Comparison of ENCODE assay signal across 14 cellular contexts in genomic region chr3:153246805-153247204, GRCh38.
DNase-seq lines count a peak whose midpoint lies in the region; ATAC-seq, FAIRE-seq and TF ChIP-seq lines count a peak whose summit lies in the region.
"Had no signal": no experiment of that assay in that cellular context is flagged by ENCODE, and none has a peak within 500 bp of the region (broad histone marks: within the 10 kb centered on the region; RNA-seq: fewer than 3 reads in every experiment).

No MANE protein-coding gene starts in this region.

- DNase-seq in natural killer cell (no peak), cardiac fibroblast (ENCODE audit: low read depth in 2 of 2) (peak; percentile 59 to 60), lower lobe of right lung (no peak), kidney (no peak)
- no peak for DNase-seq in natural killer cell treated with Interleukin-12 subunit alpha and Interleukin-12 subunit beta and Interleukin-15 and Interleukin-18, amount 100 ng/mL, for 72 hours (ENCODE audit: low spot score)
- no peak for DNase-seq in activated naive CD8-positive, alpha-beta T cell treated with anti-CD3 and anti-CD28 coated beads for 36 hours
- no peak for DNase-seq in activated effector memory CD4-positive, alpha-beta T cell treated with anti-CD3 and anti-CD28 coated beads, Interleukin-2, amount 50 U/mL, for 16 hours
- DNase-seq in activated T-cell treated with anti-CD3 and anti-CD28 coated beads, Interleukin-2, amount 50 U/mL, for 72 hours, result no peak
- DNase-seq: activated naive CD8-positive, alpha-beta T cell treated with anti-CD3 and anti-CD28 coated beads, Interleukin-2, amount 50 U/mL, for 24 hours; NCI-H1436; NCI-H82; stimulated activated CD4-positive, alpha-beta T cell treated with anti-CD3 and anti-CD28 coated beads, Interleukin-2, amount 100 ng/mL, for 48 hours; T-helper 9 cell had no signal

- H3K27ac Mint-ChIP-seq in natural killer cell, result peak overlapping the region; percentile 52 to 75
- H3K27ac Mint-ChIP-seq in natural killer cell treated with Interleukin-12 subunit alpha and Interleukin-12 subunit beta and Interleukin-15 and Interleukin-18, amount 100 ng/mL, for 72 hours, result no peak overlapping the region
- no peak overlapping the region for H3K27ac Mint-ChIP-seq in activated naive CD8-positive, alpha-beta T cell treated with anti-CD3 and anti-CD28 coated beads for 36 hours
- no peak overlapping the region for H3K27ac Mint-ChIP-seq in activated T-cell treated with anti-CD3 and anti-CD28 coated beads, Interleukin-2, amount 50 U/mL, for 72 hours
- H3K27ac Mint-ChIP-seq: activated naive CD8-positive, alpha-beta T cell treated with anti-CD3 and anti-CD28 coated beads, Interleukin-2, amount 50 U/mL, for 24 hours; B cell had no signal

- H3K27ac ChIP-seq in lower lobe of right lung, result peak overlapping the region; percentile 56
- no peak overlapping the region for H3K27ac ChIP-seq in kidney (ENCODE audit: low read depth in 2 of 2, low read length in 2 of 2)

- H3K36me3 ChIP-seq in lower lobe of right lung, result no peaks in the 10 kb centered on the region
- H3K36me3 ChIP-seq in kidney (ENCODE audit: control insufficient read depth in 1 of 2, insufficient read depth in 2 of 2, low read length in 2 of 2), result no peaks in the 10 kb centered on the region

- H3K9me3 ChIP-seq in lower lobe of right lung, result peaks cover 4% of the 10 kb centered on the region
- no peaks in the 10 kb centered on the region for H3K9me3 ChIP-seq in kidney (ENCODE audit: control insufficient read depth in 1 of 2, low read length in 2 of 2)

- no peak overlapping the region for H3K4me3 Mint-ChIP-seq in natural killer cell
- no peak overlapping the region for H3K4me3 Mint-ChIP-seq in natural killer cell treated with Interleukin-12 subunit alpha and Interleukin-12 subunit beta and Interleukin-15 and Interleukin-18, amount 100 ng/mL, for 72 hours
- no peak overlapping the region for H3K4me3 Mint-ChIP-seq in activated naive CD8-positive, alpha-beta T cell treated with anti-CD3 and anti-CD28 coated beads for 36 hours
- H3K4me3 Mint-ChIP-seq in activated T-cell treated with anti-CD3 and anti-CD28 coated beads, Interleukin-2, amount 50 U/mL, for 72 hours, result no peak overlapping the region
- H3K4me3 Mint-ChIP-seq: activated naive CD8-positive, alpha-beta T cell treated with anti-CD3 and anti-CD28 coated beads, Interleukin-2, amount 50 U/mL, for 24 hours; B cell had no signal

- peaks cover 6% of the 10 kb centered on the region for H3K36me3 Mint-ChIP-seq in natural killer cell
- no peaks in the 10 kb centered on the region for H3K36me3 Mint-ChIP-seq in natural killer cell treated with Interleukin-12 subunit alpha and Interleukin-12 subunit beta and Interleukin-15 and Interleukin-18, amount 100 ng/mL, for 72 hours
- H3K36me3 Mint-ChIP-seq in activated naive CD8-positive, alpha-beta T cell treated with anti-CD3 and anti-CD28 coated beads for 36 hours, result peaks cover 4% of the 10 kb centered on the region
- peaks cover 0 to 3% of the 10 kb centered on the region in 2 donors for H3K36me3 Mint-ChIP-seq in activated T-cell treated with anti-CD3 and anti-CD28 coated beads, Interleukin-2, amount 50 U/mL, for 72 hours (ENCODE audit: insufficient read depth in 2 of 2)

- intact Hi-C loops in natural killer cell (cut with micrococcal nuclease), result no loop called here
- intact Hi-C loops in lower lobe of right lung (cut with DNase I), result no loop called here
- intact Hi-C loops in kidney (cut with DNase I), result no loop called here

- FAIRE-seq in kidney (lab: Jason Lieb, UNC), result no peak

- H3K4me1 Mint-ChIP-seq in natural killer cell, result peaks cover 68 to 74% of the 10 kb centered on the region in 2 donors
- H3K4me1 Mint-ChIP-seq in natural killer cell treated with Interleukin-12 subunit alpha and Interleukin-12 subunit beta and Interleukin-15 and Interleukin-18, amount 100 ng/mL, for 72 hours (ENCODE audit: low read depth in 2 of 2), result peaks cover 36 to 41% of the 10 kb centered on the region in 2 donors
- H3K4me1 Mint-ChIP-seq in activated naive CD8-positive, alpha-beta T cell treated with anti-CD3 and anti-CD28 coated beads for 36 hours, result peaks cover 11% of the 10 kb centered on the region
- H3K4me1 Mint-ChIP-seq in activated T-cell treated with anti-CD3 and anti-CD28 coated beads, Interleukin-2, amount 50 U/mL, for 72 hours (ENCODE audit: low read depth), result peaks cover 8% of the 10 kb centered on the region

- H3K27me3 ChIP-seq in lower lobe of right lung (ENCODE audit: low read depth), result no peaks in the 10 kb centered on the region

- no peaks in the 10 kb centered on the region for H3K9me3 Mint-ChIP-seq in natural killer cell
- no peaks in the 10 kb centered on the region for H3K9me3 Mint-ChIP-seq in natural killer cell treated with Interleukin-12 subunit alpha and Interleukin-12 subunit beta and Interleukin-15 and Interleukin-18, amount 100 ng/mL, for 72 hours
- H3K9me3 Mint-ChIP-seq in activated naive CD8-positive, alpha-beta T cell treated with anti-CD3 and anti-CD28 coated beads for 36 hours, result peaks cover 2% of the 10 kb centered on the region
- H3K9me3 Mint-ChIP-seq in activated T-cell treated with anti-CD3 and anti-CD28 coated beads, Interleukin-2, amount 50 U/mL, for 72 hours, result peaks cover 3 to 4% of the 10 kb centered on the region in 2 donors

- no peaks in the 10 kb centered on the region for H3K27me3 Mint-ChIP-seq in natural killer cell (ENCODE audit: low read depth in 2 of 2)
- H3K27me3 Mint-ChIP-seq in natural killer cell treated with Interleukin-12 subunit alpha and Interleukin-12 subunit beta and Interleukin-15 and Interleukin-18, amount 100 ng/mL, for 72 hours, result no peaks in the 10 kb centered on the region
- H3K27me3 Mint-ChIP-seq in activated naive CD8-positive, alpha-beta T cell treated with anti-CD3 and anti-CD28 coated beads for 36 hours, result no peaks in the 10 kb centered on the region
- no peaks in the 10 kb centered on the region for H3K27me3 Mint-ChIP-seq in activated T-cell treated with anti-CD3 and anti-CD28 coated beads, Interleukin-2, amount 50 U/mL, for 72 hours (ENCODE audit: low read depth)
- H3K27me3 Mint-ChIP-seq: activated naive CD8-positive, alpha-beta T cell treated with anti-CD3 and anti-CD28 coated beads, Interleukin-2, amount 50 U/mL, for 24 hours had no signal

- H3K9ac ChIP-seq in kidney (ENCODE audit: low read length in 2 of 2), result no peak overlapping the region

- H3K4me3 ChIP-seq in cardiac fibroblast (replicated peaks in 1 of 2; ENCODE audit: low read depth in 2 of 2, low read length in 2 of 2), result no peak overlapping the region
- no peak overlapping the region for H3K4me3 ChIP-seq in lower lobe of right lung
- no peak overlapping the region for H3K4me3 ChIP-seq in kidney (ENCODE audit: low read length in 2 of 2)

- ATAC-seq in natural killer cell (no peak), lower lobe of right lung (peak; percentile 39 to 47)
- ATAC-seq in natural killer cell treated with Interleukin-12 subunit alpha and Interleukin-12 subunit beta and Interleukin-15 and Interleukin-18, amount 100 ng/mL, for 72 hours, result no peak
- ATAC-seq in activated T-cell treated with anti-CD3 and anti-CD28 coated beads, Interleukin-2, amount 50 U/mL, for 72 hours (replicated peaks in 1 of 2), result no peak
- ATAC-seq: activated naive CD8-positive, alpha-beta T cell treated with anti-CD3 and anti-CD28 coated beads, Interleukin-2, amount 50 U/mL, for 24 hours had no signal

- peaks cover 14% of the 10 kb centered on the region for H3K4me1 ChIP-seq in lower lobe of right lung
- H3K4me1 ChIP-seq in kidney (ENCODE audit: control insufficient read depth in 1 of 2, insufficient read depth in 1 of 2, low read depth in 1 of 2, low read length in 2 of 2), result no peaks in the 10 kb centered on the region

- TF ChIP-seq CTCF in natural killer cell (IDR thresholded peaks at IDR 0.05) (no peak), cardiac fibroblast (IDR thresholded peaks at IDR 0.05; ENCODE audit: low read depth, low read length) (no peak), lower lobe of right lung (IDR thresholded peaks at IDR 0.05) (no peak), kidney (IDR thresholded peaks at IDR 0.05; ENCODE audit: borderline replicate concordance, extremely low read depth, insufficient read depth) (no peak)

Comparison
In these comparisons a context has a peak if more than half of its experiments do, and no peak if none do; other contexts are left out.
1. H3K27ac Mint-ChIP-seq: peak in natural killer cell (2 of 2); none in natural killer cell treated with Interleukin-12 subunit alpha and Interleukin-12 subunit beta and Interleukin-15 and Interleukin-18, amount 100 ng/mL, for 72 hours (0 of 2), activated naive CD8-positive, alpha-beta T cell treated with anti-CD3 and anti-CD28 coated beads for 36 hours (single experiment) and activated T-cell treated with anti-CD3 and anti-CD28 coated beads, Interleukin-2, amount 50 U/mL, for 72 hours (single experiment).
2. ATAC-seq: peak in lower lobe of right lung (2 of 2); none in natural killer cell (0 of 3), natural killer cell treated with Interleukin-12 subunit alpha and Interleukin-12 subunit beta and Interleukin-15 and Interleukin-18, amount 100 ng/mL, for 72 hours (0 of 2) and activated T-cell treated with anti-CD3 and anti-CD28 coated beads, Interleukin-2, amount 50 U/mL, for 72 hours (0 of 2).
3. DNase-seq: peak in cardiac fibroblast (2 of 2); none in natural killer cell (single experiment), natural killer cell treated with Interleukin-12 subunit alpha and Interleukin-12 subunit beta and Interleukin-15 and Interleukin-18, amount 100 ng/mL, for 72 hours (single experiment), lower lobe of right lung (single experiment), activated naive CD8-positive, alpha-beta T cell treated with anti-CD3 and anti-CD28 coated beads for 36 hours (single experiment), kidney (single experiment), activated effector memory CD4-positive, alpha-beta T cell treated with anti-CD3 and anti-CD28 coated beads, Interleukin-2, amount 50 U/mL, for 16 hours (single experiment) and activated T-cell treated with anti-CD3 and anti-CD28 coated beads, Interleukin-2, amount 50 U/mL, for 72 hours (0 of 2).